In the genomic region with DNA sequence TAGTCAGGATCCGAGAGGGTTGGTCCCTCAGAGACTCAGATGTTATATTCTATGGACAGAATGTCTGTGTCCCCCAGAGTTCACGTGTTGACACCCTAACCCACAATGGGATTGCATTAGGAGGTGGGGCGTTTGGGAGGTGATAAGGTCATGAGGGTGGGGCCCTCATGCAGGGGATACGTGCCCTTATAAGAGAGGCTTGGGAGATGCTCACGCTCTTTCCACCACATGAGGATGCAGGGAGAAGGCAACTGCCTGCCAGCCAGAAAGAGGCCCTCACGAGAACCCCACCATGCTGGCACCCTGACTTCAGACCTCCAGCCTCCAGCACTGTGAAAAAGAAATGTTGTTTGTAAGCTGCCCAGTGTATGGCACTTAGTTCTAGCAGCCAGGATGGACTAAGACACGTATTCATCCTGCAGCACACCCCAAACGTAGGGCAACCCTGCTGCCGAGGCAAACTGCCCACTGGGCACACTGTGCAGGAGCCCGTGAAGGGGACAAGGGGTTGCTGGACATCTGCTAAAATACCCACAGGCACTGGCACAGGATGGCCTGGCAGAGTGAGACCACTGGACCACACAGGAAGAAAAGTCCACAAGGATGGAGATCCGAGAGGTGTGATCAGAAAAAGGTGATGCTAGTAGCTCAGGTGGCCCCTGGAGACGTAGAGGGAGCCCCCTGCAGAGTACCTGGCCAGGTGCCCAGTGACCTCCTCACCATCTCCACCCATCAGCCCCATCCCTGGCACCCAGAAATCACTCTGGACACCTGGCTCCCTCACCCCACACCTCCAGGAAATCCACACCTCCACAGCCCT, we compare ENCODE assay signal across 13 cellular contexts.
"Had no signal": no experiment of that assay in that cellular context is flagged by ENCODE, and none has a peak within 500 bp of the region (broad histone marks: within the 10 kb centered on the region; RNA-seq: fewer than 3 reads in every experiment).

No MANE protein-coding gene starts in this region.

- ATAC-seq: activated T-helper 17 cell treated with anti-CD3 and anti-CD28 coated beads, Interleukin-2, amount 50 U/mL, for 72 hours; natural killer cell treated with Interleukin-12 subunit alpha and Interleukin-12 subunit beta and Interleukin-15 and Interleukin-18, amount 100 ng/mL, for 72 hours; T-helper 17 cell had no signal

- H3K4me3 Mint-ChIP-seq: activated B cell treated with CpG ODN at 0.5 μM for 24 hours; activated naive CD4-positive, alpha-beta T cell treated with anti-CD3 and anti-CD28 coated beads, Interleukin-2, amount 10 ng/mL, durations not matched to agents 7 days and 5 days; activated T-helper 17 cell treated with anti-CD3 and anti-CD28 coated beads, Interleukin-2, amount 50 U/mL, for 72 hours; natural killer cell treated with Interleukin-12 subunit alpha and Interleukin-12 subunit beta and Interleukin-15 and Interleukin-18, amount 100 ng/mL, for 72 hours; stimulated activated naive CD8-positive, alpha-beta T cell treated with anti-CD3 and anti-CD28 coated beads, Interleukin-15, Interleukin-2, amounts not matched to agents 100 ng/mL and 50 ng/mL, for 24 hours; T-helper 17 cell had no signal

- H3K4me2 ChIP-seq: smooth muscle cell had no signal

- H3K4me1 Mint-ChIP-seq: activated B cell treated with CpG ODN at 0.5 μM for 24 hours; activated naive CD4-positive, alpha-beta T cell treated with anti-CD3 and anti-CD28 coated beads, Interleukin-2, amount 10 ng/mL, durations not matched to agents 7 days and 5 days; activated T-helper 17 cell treated with anti-CD3 and anti-CD28 coated beads, Interleukin-2, amount 50 U/mL, for 72 hours; T-helper 17 cell had no signal

- H3K27ac Mint-ChIP-seq: activated B cell treated with CpG ODN at 0.5 μM for 24 hours; activated naive CD4-positive, alpha-beta T cell treated with anti-CD3 and anti-CD28 coated beads, Interleukin-2, amount 10 ng/mL, durations not matched to agents 7 days and 5 days; activated T-helper 17 cell treated with anti-CD3 and anti-CD28 coated beads, Interleukin-2, amount 50 U/mL, for 72 hours; natural killer cell treated with Interleukin-12 subunit alpha and Interleukin-12 subunit beta and Interleukin-15 and Interleukin-18, amount 100 ng/mL, for 72 hours; progenitor cell of endocrine pancreas; stimulated activated naive CD8-positive, alpha-beta T cell treated with anti-CD3 and anti-CD28 coated beads, Interleukin-15, Interleukin-2, amounts not matched to agents 100 ng/mL and 50 ng/mL, for 24 hours; T-helper 17 cell had no signal

- H3K27me3 Mint-ChIP-seq: progenitor cell of endocrine pancreas; stimulated activated naive CD8-positive, alpha-beta T cell treated with anti-CD3 and anti-CD28 coated beads, Interleukin-15, Interleukin-2, amounts not matched to agents 100 ng/mL and 50 ng/mL, for 24 hours; T-helper 17 cell had no signal

- H3K27me3 ChIP-seq: testis had no signal

- H3K4me3 ChIP-seq: smooth muscle cell, testis had no signal

- H3K36me3 Mint-ChIP-seq: activated naive CD4-positive, alpha-beta T cell treated with anti-CD3 and anti-CD28 coated beads, Interleukin-2, amount 10 ng/mL, durations not matched to agents 7 days and 5 days had no signal

- DNase-seq: activated B cell treated with CpG ODN at 0.5 μM for 24 hours; activated CD4-positive, alpha-beta T cell treated with anti-CD3 and anti-CD28 coated beads, Interleukin-2, amount 50 U/mL, for 1 hour; activated naive CD4-positive, alpha-beta T cell treated with anti-CD3 and anti-CD28 coated beads, Interleukin-2, amount 10 ng/mL, durations not matched to agents 7 days and 5 days; left ventricle myocardium superior; mesendoderm; occipital lobe; T-helper 17 cell; testis had no signal

- H3K9me3 ChIP-seq: testis had no signal
